32 cellular contexts compared by ENCODE assay signal in the genomic region with DNA sequence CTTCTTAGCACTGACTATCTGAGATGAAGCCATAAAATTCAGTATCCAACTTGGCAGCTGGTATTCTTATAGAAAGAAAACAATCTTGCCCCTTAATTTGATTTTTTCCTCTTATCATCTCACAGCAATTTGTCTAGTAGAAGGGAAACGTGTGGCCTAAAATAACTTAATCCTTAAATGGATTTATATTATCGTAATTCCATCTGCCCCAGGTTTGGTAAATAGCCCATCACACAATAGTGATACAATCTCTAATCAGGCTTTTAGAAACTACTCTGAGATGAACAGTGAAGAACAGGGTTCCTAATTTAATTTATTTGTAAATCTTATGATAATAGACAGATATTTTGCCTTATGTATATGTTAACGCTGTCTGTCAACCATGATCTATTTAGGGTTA. TPM values are rescaled to one million over a fixed set of nuclear protein-coding genes. Genes with fewer than 3 reads are reported as not detected.
"Had no signal": no experiment of that assay in that cellular context is flagged by ENCODE, and none has a peak within 500 bp of the region (broad histone marks: within the 10 kb centered on the region; RNA-seq: fewer than 3 reads in every experiment).

No MANE protein-coding gene starts in this region.

- H3K27me3 Mint-ChIP-seq: activated naive CD4-positive, alpha-beta T cell treated with anti-CD3 and anti-CD28 coated beads, Interleukin-2, amount 50 U/mL, for 24 hours; activated naive CD8-positive, alpha-beta T cell treated with anti-CD3 and anti-CD28 coated beads, Interleukin-2, amount 50 U/mL, for 24 hours; effector memory CD8-positive, alpha-beta T cell; progenitor cell of endocrine pancreas; stimulated activated naive CD8-positive, alpha-beta T cell treated with anti-CD3 and anti-CD28 coated beads, Interleukin-15, Interleukin-2, amounts not matched to agents 100 ng/mL and 50 ng/mL, for 24 hours had no signal

- ATAC-seq: activated naive CD8-positive, alpha-beta T cell treated with anti-CD3 and anti-CD28 coated beads, Interleukin-2, amount 50 U/mL, for 24 hours; activated T-cell treated with anti-CD3 and anti-CD28 coated beads, Interleukin-2, amount 50 U/mL, for 4 hours; effector memory CD8-positive, alpha-beta T cell; gastrocnemius medialis; right lobe of liver; upper lobe of right lung had no signal

- H3K4me3 ChIP-seq: gastrocnemius medialis, left ventricle myocardium inferior, right lobe of liver, skin epidermis, tibial artery, upper lobe of right lung had no signal

- H3K4me1 ChIP-seq: gastrocnemius medialis, left ventricle myocardium inferior, right lobe of liver, tibial artery, upper lobe of right lung had no signal

- H3K27me3 ChIP-seq: gastrocnemius medialis, neutrophil, right lobe of liver, tibial artery, upper lobe of right lung had no signal

- H3K4me1 Mint-ChIP-seq: activated naive CD4-positive, alpha-beta T cell treated with anti-CD3 and anti-CD28 coated beads, Interleukin-2, amount 50 U/mL, for 24 hours; activated naive CD8-positive, alpha-beta T cell treated with anti-CD3 and anti-CD28 coated beads, Interleukin-2, amount 50 U/mL, for 24 hours; naive B cell; nephron progenitor cell had no signal

- H3K36me3 ChIP-seq: gastrocnemius medialis, left ventricle myocardium inferior, neutrophil, right lobe of liver, tibial artery, upper lobe of right lung had no signal

- DNase-seq: activated CD4-positive, alpha-beta T cell treated with anti-CD3 and anti-CD28 coated beads for 4 hours; activated CD4-positive, alpha-beta T cell treated with anti-CD3 and anti-CD28 coated beads, Interleukin-2, amount 50 U/mL, for 48 hours; activated CD8-positive, alpha-beta memory T cell treated with anti-CD3 and anti-CD28 coated beads, Interleukin-2, amount 50 U/mL, for 48 hours; activated naive CD8-positive, alpha-beta T cell treated with anti-CD3 and anti-CD28 coated beads, Interleukin-2, amount 50 U/mL, for 24 hours; activated T-cell treated with anti-CD3 and anti-CD28 coated beads, Interleukin-2, amount 50 U/mL, for 4 hours; amygdala; caudate nucleus; cortex of kidney; effector memory CD8-positive, alpha-beta T cell; erythroblast; gastrocnemius medialis; glutamatergic neuron; islet precursor cell; left ventricle myocardium inferior; naive B cell; nephron progenitor cell; right lobe of liver; stimulated activated CD4-positive, alpha-beta T cell treated with anti-CD3 and anti-CD28 coated beads, Interleukin-12 subunit alpha, Interleukin-12 subunit beta, amount 100 ng/mL, for 4 hours; stimulated activated CD4-positive, alpha-beta T cell treated with anti-CD3 and anti-CD28 coated beads, Interleukin-4, amount 100 ng/mL, for 1 hour; tibial artery; upper lobe of right lung had no signal

- H3K27ac ChIP-seq: gastrocnemius medialis, left ventricle myocardium inferior, neutrophil, right lobe of liver, skin epidermis, tibial artery, upper lobe of right lung had no signal

- H3K27ac Mint-ChIP-seq: activated naive CD4-positive, alpha-beta T cell treated with anti-CD3 and anti-CD28 coated beads, Interleukin-2, amount 50 U/mL, for 24 hours; activated naive CD8-positive, alpha-beta T cell treated with anti-CD3 and anti-CD28 coated beads, Interleukin-2, amount 50 U/mL, for 24 hours; activated T-helper 2 cell treated with anti-CD3 and anti-CD28 coated beads, Interferon-gamma antibody, Interleukin-2, Interleukin-4, amounts not matched to agents 10 μg/mL and 5 μg/mL and 100 μg/mL, durations not matched to agents 14 hours and 24 hours and 36 hours; effector memory CD8-positive, alpha-beta T cell; naive B cell; nephron progenitor cell; progenitor cell of endocrine pancreas; stimulated activated naive CD8-positive, alpha-beta T cell treated with anti-CD3 and anti-CD28 coated beads, Interleukin-15, Interleukin-2, amounts not matched to agents 100 ng/mL and 50 ng/mL, for 24 hours; T-helper 2 cell treated with Interferon-gamma antibody and Interleukin-4, amounts not matched to agents 5 μg/mL and 100 μg/mL, for 36 hours had no signal

- H3K9me3 ChIP-seq: right lobe of liver had no signal

- H3K4me3 Mint-ChIP-seq: activated naive CD4-positive, alpha-beta T cell treated with anti-CD3 and anti-CD28 coated beads, Interleukin-2, amount 50 U/mL, for 24 hours; activated naive CD8-positive, alpha-beta T cell treated with anti-CD3 and anti-CD28 coated beads, Interleukin-2, amount 50 U/mL, for 24 hours; activated T-cell treated with anti-CD3 and anti-CD28 coated beads, Interleukin-2, amount 50 U/mL, for 4 hours; effector memory CD8-positive, alpha-beta T cell; naive B cell; nephron progenitor cell; stimulated activated naive CD8-positive, alpha-beta T cell treated with anti-CD3 and anti-CD28 coated beads, Interleukin-15, Interleukin-2, amounts not matched to agents 100 ng/mL and 50 ng/mL, for 24 hours; T-helper 2 cell treated with Interferon-gamma antibody and Interleukin-4, amounts not matched to agents 5 μg/mL and 100 μg/mL, for 36 hours had no signal

RNA-seq across cellular contexts. Expression of a gene that starts 24.8 kb away (rescaled TPM):
- total RNA-seq: activated CD8-positive, alpha-beta memory T cell treated with anti-CD3 and anti-CD28 coated beads for 36 hours; chondrocyte; lung microvascular endothelial cell; osteocyte; right lobe of liver had no signal
